ENCODE assay signal across 1 cellular context in genomic region chr11:95200781-95201457, GRCh38.
TF ChIP-seq lines count a peak whose summit lies in the region.

No MANE protein-coding gene starts in this region.

TF ChIP-seq in GM12878, 131 proteins besides CTCF, POLR2A, EP300 and RAD21:
- no peak for TF ChIP-seq BCL11A (IDR thresholded peaks at IDR 0.05; ENCODE audit: low read depth, low read length)
- no peak for TF ChIP-seq NFIC (IDR thresholded peaks at IDR 0.05; ENCODE audit: low read depth, low read length)
- no peak for TF ChIP-seq ASH2L (IDR thresholded peaks at IDR 0.05; ENCODE audit: borderline replicate concordance, low read depth)
